31 cellular contexts compared by ENCODE assay signal in the genomic region with DNA sequence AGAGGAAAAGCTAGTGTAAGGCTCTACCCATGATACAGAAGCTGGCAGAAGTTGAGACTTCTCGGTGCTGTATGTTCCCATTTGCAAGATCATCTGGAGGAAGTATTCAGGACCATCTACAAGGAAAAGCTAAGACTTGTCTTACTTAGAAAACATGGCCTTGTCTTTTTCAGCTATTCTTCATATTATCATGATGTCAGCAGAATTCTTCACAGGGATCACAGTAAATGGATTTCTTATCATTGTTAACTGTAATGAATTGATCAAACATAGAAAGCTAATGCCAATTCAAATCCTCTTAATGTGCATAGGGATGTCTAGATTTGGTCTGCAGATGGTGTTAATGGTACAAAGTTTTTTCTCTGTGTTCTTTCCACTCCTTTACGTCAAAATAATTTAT.
"Had no signal": no experiment of that assay in that cellular context is flagged by ENCODE, and none has a peak within 500 bp of the region (broad histone marks: within the 10 kb centered on the region; RNA-seq: fewer than 3 reads in every experiment).

No MANE protein-coding gene starts in this region.

- H3K36me3 ChIP-seq: neural progenitor cell, ovary, spleen, suprapubic skin, tibial artery, transverse colon, upper lobe of right lung, uterus had no signal

- H3K4me1 ChIP-seq: neural progenitor cell, parathyroid adenoma, psoas muscle, spleen, suprapubic skin, testis, tibial artery, transverse colon, upper lobe of right lung, uterus had no signal

- H3K4me3 Mint-ChIP-seq: natural killer cell; nephron; neural progenitor cell; stimulated activated memory B cell treated with anti-CD40 and anti-IgM and Interleukin-4, amounts not matched to agents 10 μg/mL and 1 μg/mL and 100 μg/mL, for 72 hours; stimulated activated naive CD8-positive, alpha-beta T cell treated with anti-CD3 and anti-CD28 coated beads, Interleukin-15, amount 100 ng/mL, for 72 hours; type B pancreatic cell had no signal

- H3K27me3 Mint-ChIP-seq: progenitor cell of endocrine pancreas had no signal

- H3K9me3 ChIP-seq: ovary, psoas muscle, spleen, suprapubic skin, testis, tibial artery, transverse colon, upper lobe of right lung, uterus had no signal

- H3K27ac Mint-ChIP-seq: natural killer cell; nephron; neural progenitor cell; progenitor cell of endocrine pancreas; stimulated activated memory B cell treated with anti-CD40 and anti-IgM and Interleukin-4, amounts not matched to agents 10 μg/mL and 1 μg/mL and 100 μg/mL, for 72 hours; stimulated activated naive CD8-positive, alpha-beta T cell treated with anti-CD3 and anti-CD28 coated beads, Interleukin-15, amount 100 ng/mL, for 72 hours; type B pancreatic cell had no signal

- H2AFZ ChIP-seq: neural progenitor cell, parathyroid adenoma had no signal

- H3K4me2 ChIP-seq: neural progenitor cell, smooth muscle cell had no signal

- H3K4me3 ChIP-seq: neural progenitor cell, ovary, psoas muscle, skin epidermis, smooth muscle cell, spleen, suprapubic skin, testis, tibial artery, transverse colon, upper lobe of right lung, uterus had no signal

- H3K4me1 Mint-ChIP-seq: natural killer cell; nephron; stimulated activated memory B cell treated with anti-CD40 and anti-IgM and Interleukin-4, amounts not matched to agents 10 μg/mL and 1 μg/mL and 100 μg/mL, for 72 hours; stimulated activated naive CD8-positive, alpha-beta T cell treated with anti-CD3 and anti-CD28 coated beads, Interleukin-15, amount 100 ng/mL, for 72 hours had no signal

- H3K9ac ChIP-seq: neural progenitor cell, parathyroid adenoma had no signal

- H3K36me3 Mint-ChIP-seq: natural killer cell; neural progenitor cell; stimulated activated memory B cell treated with anti-CD40 and anti-IgM and Interleukin-4, amounts not matched to agents 10 μg/mL and 1 μg/mL and 100 μg/mL, for 72 hours; type B pancreatic cell had no signal

- H3K9me3 Mint-ChIP-seq: natural killer cell; nephron; neural progenitor cell; stimulated activated memory B cell treated with anti-CD40 and anti-IgM and Interleukin-4, amounts not matched to agents 10 μg/mL and 1 μg/mL and 100 μg/mL, for 72 hours; stimulated activated naive CD8-positive, alpha-beta T cell treated with anti-CD3 and anti-CD28 coated beads, Interleukin-15, amount 100 ng/mL, for 72 hours; type B pancreatic cell had no signal

- H3K79me2 ChIP-seq: parathyroid adenoma had no signal

- ATAC-seq: natural killer cell; psoas muscle; right cardiac atrium; sciatic nerve; stimulated activated memory B cell treated with anti-CD40 and anti-IgM and Interleukin-4, amounts not matched to agents 10 μg/mL and 1 μg/mL and 100 μg/mL, for 72 hours; stimulated activated naive CD8-positive, alpha-beta T cell treated with anti-CD3 and anti-CD28 coated beads, Interleukin-15, amount 100 ng/mL, for 72 hours; stimulated activated naive CD8-positive, alpha-beta T cell treated with anti-CD3 and anti-CD28 coated beads, Interleukin-15, Interleukin-2, amounts not matched to agents 100 U/mL and 50 U/mL, for 24 hours; upper lobe of right lung had no signal

- DNase-seq: natural killer cell; occipital lobe; ovary; posterior cingulate gyrus; psoas muscle; right cardiac atrium; spleen; stimulated activated CD4-positive, alpha-beta T cell treated with anti-CD3 and anti-CD28 coated beads, Interleukin-12 subunit alpha, Interleukin-12 subunit beta, amount 100 ng/mL, for 4 hours; stimulated activated CD4-positive, alpha-beta T cell treated with anti-CD3 and anti-CD28 coated beads, Interleukin-1b, Interleukin-23, amount 100 ng/mL, for 48 hours; stimulated activated CD4-positive, alpha-beta T cell treated with anti-CD3 and anti-CD28 coated beads, Interleukin-4, amount 100 ng/mL, for 1 hour; stimulated activated CD4-positive, alpha-beta T cell treated with anti-CD3 and anti-CD28 coated beads, Interleukin-4, amount 100 ng/mL, for 4 hours; stimulated activated CD8-positive, alpha-beta memory T cell treated with anti-CD3 and anti-CD28 coated beads, Interleukin-4, amount 100 ng/mL, for 48 hours; stimulated activated naive CD4-positive, alpha-beta T cell; stimulated activated naive CD8-positive, alpha-beta T cell treated with anti-CD3 and anti-CD28 coated beads, Interleukin-15, amount 100 ng/mL, for 72 hours; stimulated activated naive CD8-positive, alpha-beta T cell treated with anti-CD3 and anti-CD28 coated beads, Interleukin-15, Interleukin-2, amounts not matched to agents 100 U/mL and 50 U/mL, for 24 hours; substantia nigra; testis; tibial artery; transverse colon; upper lobe of right lung; uterus had no signal

- H3K27ac ChIP-seq: neural progenitor cell, ovary, parathyroid adenoma, psoas muscle, skin epidermis, spleen, suprapubic skin, testis, tibial artery, transverse colon, upper lobe of right lung, uterus had no signal

- H3K27me3 ChIP-seq: neural progenitor cell, ovary, suprapubic skin, testis, tibial artery, transverse colon, upper lobe of right lung, uterus had no signal
